Comparison of ENCODE assay signal across 2 cellular contexts in genomic region chr4:181991374-181991773, GRCh38.
TF ChIP-seq lines count a peak whose summit lies in the region.

No MANE protein-coding gene starts in this region.

TF ChIP-seq in GM23338, 12 proteins besides CTCF, POLR2A, EP300 and RAD21:
- TF ChIP-seq REST (IDR thresholded peaks at IDR 0.05; ENCODE audit: unreplicated experiment), result no peak
- TF ChIP-seq ZNF114 (CRISPR knock-in tag; IDR thresholded peaks at IDR 0.05), result no peak
- TF ChIP-seq JUNB (IDR thresholded peaks at IDR 0.05; ENCODE audit: unreplicated experiment), result no peak
- no peak for TF ChIP-seq NANOG (IDR thresholded peaks at IDR 0.05; ENCODE audit: borderline replicate concordance)
- TF ChIP-seq ZNF462 (CRISPR knock-in tag; IDR thresholded peaks at IDR 0.05), result no peak
- TF ChIP-seq EZH2phosphoT487 (IDR thresholded peaks at IDR 0.05; ENCODE audit: unreplicated experiment), result no peak
- TF ChIP-seq POLR2AphosphoS5 (IDR thresholded peaks at IDR 0.05; ENCODE audit: low read depth), result no peak
- TF ChIP-seq STAT1 (IDR thresholded peaks at IDR 0.05; ENCODE audit: unreplicated experiment), result no peak
- TF ChIP-seq ZNF331 (CRISPR knock-in tag; IDR thresholded peaks at IDR 0.05; ENCODE audit: low read depth), result no peak
- no peak for TF ChIP-seq EZH2 (IDR thresholded peaks at IDR 0.05; ENCODE audit: low read depth, unreplicated experiment)
- TF ChIP-seq ETS1 (IDR thresholded peaks at IDR 0.05), result no peak
- no peak for TF ChIP-seq CREB1 (CRISPR knock-in tag; IDR thresholded peaks at IDR 0.05; ENCODE audit: low read depth)

TF ChIP-seq in H1, 55 proteins besides CTCF, POLR2A, EP300 and RAD21 (continued from another document):
- TF ChIP-seq SRF (IDR thresholded peaks at IDR 0.05; ENCODE audit: low read depth, low read length) (no peak), NRF1 (IDR thresholded peaks at IDR 0.05; ENCODE audit: low read depth, low read length) (no peak), JUN (IDR thresholded peaks at IDR 0.05; ENCODE audit: low read depth, low read length) (no peak)
